Comparison of ENCODE assay signal across 25 cellular contexts in genomic region chr4:75907956-75908355, GRCh38. TPM values are rescaled to one million over a fixed set of nuclear protein-coding genes. Genes with fewer than 3 reads are reported as not detected.
DNase-seq lines count a peak whose midpoint lies in the region; TF ChIP-seq lines count a peak whose summit lies in the region.
"Had no signal": no experiment of that assay in that cellular context is flagged by ENCODE, and none has a peak within 500 bp of the region (broad histone marks: within the 10 kb centered on the region; RNA-seq: fewer than 3 reads in every experiment).

No MANE protein-coding gene starts in this region.

- peak overlapping the region; percentile 75 for H3K4me3 ChIP-seq in KMS-11 (IDR thresholded peaks at IDR 0.05; ENCODE audit: insufficient read depth, low read depth, low read length)
- H3K4me3 ChIP-seq in fibroblast of villous mesenchyme (ENCODE audit: low read depth, low read length), result no peak overlapping the region
- no peak overlapping the region for H3K4me3 ChIP-seq in spleen
- H3K4me3 ChIP-seq: tibial artery had no signal

- H3K79me2 ChIP-seq in KMS-11 (ENCODE audit: insufficient read depth, low read depth), result no peaks in the 10 kb centered on the region
- H3K79me2 ChIP-seq: parathyroid adenoma had no signal

- H3K27me3 ChIP-seq in KMS-11 (ENCODE audit: insufficient read depth, low read depth), result no peaks in the 10 kb centered on the region
- H3K27me3 ChIP-seq in spleen (replicated peaks in 1 of 7), result no peaks in the 10 kb centered on the region
- H3K27me3 ChIP-seq: tibial artery had no signal

- intact Hi-C loops in spleen (cut with DNase I; ENCODE audit: low total_unique reads), result no loop called here

- peak overlapping the region; percentile 54 for H3K9ac ChIP-seq in KMS-11
- H3K9ac ChIP-seq: parathyroid adenoma had no signal

- H3K27ac ChIP-seq in KMS-11 (peak overlapping the region; percentile 90), spleen (peak overlapping the region in 6 of 8 donors; percentile 16 to 66 (median 56))
- H3K27ac ChIP-seq: parathyroid adenoma, tibial artery had no signal

- WGBS in spleen, 5 donors, result 49 to 80% (median 70%) methylated on average over 3 of the region's 3 CpGs

- H4K20me1 ChIP-seq in KMS-11 (ENCODE audit: insufficient read depth), result no peaks in the 10 kb centered on the region

- peaks cover 0 to 4% (median 0%) of the 10 kb centered on the region in 8 donors for H3K9me3 ChIP-seq in spleen
- H3K9me3 ChIP-seq: Caco-2, tibial artery had no signal

- H3K4me1 ChIP-seq in KMS-11 (ENCODE audit: low read depth, poor library complexity, severe bottlenecking) (peaks cover 61% of the 10 kb centered on the region), spleen (peaks cover 0 to 18% (median 7%) of the 10 kb centered on the region in 6 donors)
- H3K4me1 ChIP-seq: parathyroid adenoma, tibial artery had no signal

- TF ChIP-seq CTCF in KMS-11 (conservative IDR thresholded peaks at IDR 0.05; ENCODE audit: low read depth, low read length) (no peak), fibroblast of villous mesenchyme (IDR thresholded peaks at IDR 0.05; ENCODE audit: insufficient read depth, low read depth, low read length) (no peak), spleen (IDR thresholded peaks at IDR 0.05 in 8 of 11, conservative IDR thresholded peaks at IDR 0.05 in 3 of 11) (no peak)

- TF ChIP-seq POLR2A in spleen (IDR thresholded peaks at IDR 0.05), result no peak

- peak overlapping the region; percentile 95 for H3K4me2 ChIP-seq in KMS-11

- H3K36me3 ChIP-seq in KMS-11 (ENCODE audit: insufficient read depth) (no peaks in the 10 kb centered on the region), spleen (peaks cover 0 to 18% (median 0%) of the 10 kb centered on the region in 6 donors)

- peak; percentile 41 for DNase-seq in OCI-M1 (lab: John Stamatoyannopoulos, UW)
- peak; percentile 9 for DNase-seq in fibroblast of villous mesenchyme (ENCODE audit: low read depth)
- DNase-seq in spleen, result no peak
- DNase-seq in LoVo (ENCODE audit: low spot score), result no peak
- no peak for DNase-seq in HUDEP-2 (lab: John Stamatoyannopoulos, UW; ENCODE audit: unreplicated experiment in 76 of 76)
- DNase-seq in AG08395 (ENCODE audit: low spot score), result no peak
- DNase-seq: activated CD4-positive, alpha-beta T cell treated with anti-CD3 and anti-CD28 coated beads, Interleukin-2, amount 10 ng/mL, durations not matched to agents 24 days and 14 days; activated CD8-positive, alpha-beta memory T cell treated with anti-CD3 and anti-CD28 coated beads, Interleukin-2, amount 10 ng/mL, durations not matched to agents 7 days and 5 days; Caco-2; cerebellar nuclear complex; effector CD4-positive, alpha-beta T cell; erythroblast; IMR-90; mesenchymal stem cell; naive thymus-derived CD8-positive, alpha-beta T cell; NCI-H1092; NCI-H2029; NCI-H446; stimulated activated CD4-positive, alpha-beta T cell treated with anti-CD3 and anti-CD28 coated beads, Interleukin-2, amount 100 ng/mL, for 24 hours; stimulated activated naive B cell treated with anti-CD40 and anti-IgM and Interleukin-4, amounts not matched to agents 10 μg/mL and 1 μg/mL and 100 μg/mL, for 72 hours; T-cell; tibial artery had no signal

- H2AFZ ChIP-seq in KMS-11 (ENCODE audit: low read depth), result peak overlapping the region; percentile 66
- H2AFZ ChIP-seq: parathyroid adenoma had no signal

RNA-seq across cellular contexts. Expression of gene PPEF2, which starts 5.7 kb away (rescaled TPM):
- under 0.01 TPM in 1 of 2 replicates, not detected in the other for total RNA-seq in fibroblast of villous mesenchyme
- total RNA-seq in spleen, result 1 to 10 TPM in 1 of 7 donors, under 1 TPM in 5, not detected in 1; 0.07 to 3.4 (median 0.41) TPM
- polyA plus RNA-seq in spleen, result under 1 TPM in 2 of 3 donors, not detected in 1; 0.06 to 0.07 TPM
- total RNA-seq: Caco-2, IMR-90, skeletal muscle tissue had no signal
- polyA plus RNA-seq: IMR-90; naive thymus-derived CD8-positive, alpha-beta T cell had no signal

RNA-seq across cellular contexts. Expression of gene NAAA, which starts 32.9 kb away (rescaled TPM):
- 23.5 and 54.8 TPM in 2 replicates for total RNA-seq in fibroblast of villous mesenchyme
- total RNA-seq in spleen, result 100 to 1,000 TPM in 5 of 7 donors, 10 to 100 TPM in 2; 77.3 to 214 (median 142) TPM
- polyA plus RNA-seq in spleen, result 10 to 100 TPM; 18.3 to 32.1 (median 27.4) TPM

Comparison
In these comparisons a context has a peak if more than half of its experiments do, and no peak if none do; other contexts are left out.
1. DNase-seq: peak in OCI-M1 (single experiment) and fibroblast of villous mesenchyme (single experiment); none in spleen (single experiment), LoVo (single experiment), HUDEP-2 (0 of 76) and AG08395 (single experiment).